Comparison of ENCODE assay signal across 28 cellular contexts in the genomic region with DNA sequence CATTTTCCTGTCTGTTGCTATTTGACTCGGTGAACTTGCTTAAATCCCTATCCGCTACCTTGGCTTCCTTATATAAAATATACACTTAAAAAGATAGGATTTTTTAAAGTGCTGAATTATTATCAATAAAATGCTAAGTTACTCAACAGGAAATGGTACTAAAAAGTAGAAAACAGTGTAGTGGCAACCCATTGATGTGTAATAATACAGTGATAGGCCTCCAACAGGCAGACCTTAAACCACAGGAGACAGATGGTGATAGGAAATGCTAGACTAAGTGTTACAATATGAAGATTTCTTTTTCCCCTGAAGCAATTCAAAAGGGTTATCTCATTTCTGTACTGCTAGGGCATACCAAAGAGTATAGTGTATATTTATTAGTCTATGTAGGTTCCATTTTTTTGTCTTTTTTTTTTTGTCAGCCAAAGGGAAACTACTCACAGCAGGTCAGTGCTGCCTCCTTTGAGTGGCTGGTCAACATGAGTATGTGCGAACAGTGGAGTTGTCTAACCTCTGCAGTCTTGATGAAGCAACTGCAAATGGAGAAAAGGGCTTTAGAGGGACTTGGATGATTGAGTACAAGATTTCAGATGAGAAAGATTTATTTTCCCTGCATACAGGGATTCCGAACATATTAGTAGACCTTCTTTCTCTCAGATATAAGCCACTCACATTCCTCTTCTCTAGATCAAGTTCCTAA.
A peak's percentile ranks its signal among the peaks of the same experiment; 100 is the strongest.
DNase-seq lines count a peak whose midpoint lies in the region; ATAC-seq and TF ChIP-seq lines count a peak whose summit lies in the region.
"Had no signal": no experiment of that assay in that cellular context is flagged by ENCODE, and none has a peak within 500 bp of the region (broad histone marks: within the 10 kb centered on the region; RNA-seq: fewer than 3 reads in every experiment).

No MANE protein-coding gene starts in this region.

- H3K27ac Mint-ChIP-seq in WTC11 = no peak overlapping the region
- no peak overlapping the region for H3K27ac Mint-ChIP-seq in activated naive CD4-positive, alpha-beta T cell treated with anti-CD3 and anti-CD28 coated beads, Interleukin-2, amount 50 U/mL, for 72 hours
- H3K27ac Mint-ChIP-seq: B cell; CD8-positive, alpha-beta T cell; T-helper 1 cell treated with Interleukin-12 subunit alpha and Interleukin-12 subunit beta and Interleukin-4 antibody, amounts not matched to agents 30 μg/mL and 1 μg/mL, for 36 hours; type B pancreatic cell had no signal

- H3K27me3 Mint-ChIP-seq in WTC11 (ENCODE audit: low read depth) = no peaks in the 10 kb centered on the region
- H3K27me3 Mint-ChIP-seq: B cell, type B pancreatic cell had no signal

- intact Hi-C loops in sciatic nerve (cut with DNase I) = no loop called here

- no peaks in the 10 kb centered on the region for H3K36me3 Mint-ChIP-seq in WTC11
- H3K36me3 Mint-ChIP-seq in activated naive CD4-positive, alpha-beta T cell treated with anti-CD3 and anti-CD28 coated beads, Interleukin-2, amount 50 U/mL, for 72 hours = no peaks in the 10 kb centered on the region
- H3K36me3 Mint-ChIP-seq: CD8-positive, alpha-beta T cell; type B pancreatic cell had no signal

- POLR2A ChIA-PET in WTC11 (lab: Charles Lee) = no interaction called here

- H3K9me3 Mint-ChIP-seq in WTC11 = no peaks in the 10 kb centered on the region
- H3K9me3 Mint-ChIP-seq in activated naive CD4-positive, alpha-beta T cell treated with anti-CD3 and anti-CD28 coated beads, Interleukin-2, amount 50 U/mL, for 72 hours = peaks cover 3 to 5% of the 10 kb centered on the region in 2 donors
- H3K9me3 Mint-ChIP-seq: neural crest cell; T-helper 1 cell treated with Interleukin-12 subunit alpha and Interleukin-12 subunit beta and Interleukin-4 antibody, amounts not matched to agents 30 μg/mL and 1 μg/mL, for 36 hours; type B pancreatic cell had no signal

- H3K4me3 Mint-ChIP-seq in WTC11 = no peak overlapping the region
- H3K4me3 Mint-ChIP-seq: B cell; CD8-positive, alpha-beta T cell; neural crest cell; T-helper 1 cell treated with Interleukin-12 subunit alpha and Interleukin-12 subunit beta and Interleukin-4 antibody, amounts not matched to agents 30 μg/mL and 1 μg/mL, for 36 hours; type B pancreatic cell had no signal

- CTCF ChIA-PET in WTC11 (lab: Charles Lee) = interaction anchor here (0.6 kb wide), 1 partner anchor 417 kb away, joined by 4 read pairs; no protein-coding TSS in a partner anchor

- ATAC-seq in WTC11 = peak; percentile 85
- peak; percentile 10 for ATAC-seq in sciatic nerve
- no peak for ATAC-seq in activated naive CD4-positive, alpha-beta T cell treated with anti-CD3 and anti-CD28 coated beads, Interleukin-2, amount 50 U/mL, for 72 hours
- ATAC-seq: CD8-positive, alpha-beta T cell; pancreas; PC-3 had no signal

- peaks cover 23% of the 10 kb centered on the region for H3K4me1 Mint-ChIP-seq in WTC11
- H3K4me1 Mint-ChIP-seq: B cell, neural crest cell had no signal

- no peak for TF ChIP-seq CTCF in WTC11 (IDR thresholded peaks at IDR 0.05)

- peak; percentile 52 for DNase-seq in DMS53 (lab: John Stamatoyannopoulos, UW)
- no peak for DNase-seq in DMS53 treated with DMSO at 0.1 percent for 48 hours (lab: John Stamatoyannopoulos, UW; ENCODE audit: unreplicated experiment)
- DNase-seq in NAMALWA (ENCODE audit: low spot score) = peak; percentile 6
- DNase-seq in WTC11 (ENCODE audit: low spot score) = no peak
- no peak for DNase-seq in sciatic nerve (ENCODE audit: low spot score)
- no peak for DNase-seq in NCI-H146 (lab: John Stamatoyannopoulos, UW)
- DNase-seq in activated naive CD4-positive, alpha-beta T cell treated with anti-CD3 and anti-CD28 coated beads, Interleukin-2, amount 50 U/mL, for 72 hours (ENCODE audit: low spot score in 2 of 2) = no peak
- no peak for DNase-seq in HUDEP-2 (lab: John Stamatoyannopoulos, UW; ENCODE audit: unreplicated experiment in 76 of 76)
- DNase-seq: activated CD4-positive, alpha-beta T cell treated with anti-CD3 and anti-CD28 coated beads, Interleukin-2, amount 50 U/mL, for 48 hours; activated naive CD4-positive, alpha-beta T cell; caudate nucleus; CD8-positive, alpha-beta T cell; glutamatergic neuron; KG1; left ventricle myocardium inferior; mesenchymal stem cell; MM.1S; NCI-H1417 treated with DMSO at 0.1 percent for 48 hours; NCI-H2081 treated with DMSO at 0.1 percent for 48 hours; NCI-H446 treated with DMSO at 0.1 percent for 48 hours; pancreas; PC-3; SK-N-SH; stimulated activated naive CD4-positive, alpha-beta T cell had no signal

TF ChIP-seq in WTC11, 78 proteins besides CTCF, POLR2A, EP300 and RAD21:
- TF ChIP-seq, protein P1, sequence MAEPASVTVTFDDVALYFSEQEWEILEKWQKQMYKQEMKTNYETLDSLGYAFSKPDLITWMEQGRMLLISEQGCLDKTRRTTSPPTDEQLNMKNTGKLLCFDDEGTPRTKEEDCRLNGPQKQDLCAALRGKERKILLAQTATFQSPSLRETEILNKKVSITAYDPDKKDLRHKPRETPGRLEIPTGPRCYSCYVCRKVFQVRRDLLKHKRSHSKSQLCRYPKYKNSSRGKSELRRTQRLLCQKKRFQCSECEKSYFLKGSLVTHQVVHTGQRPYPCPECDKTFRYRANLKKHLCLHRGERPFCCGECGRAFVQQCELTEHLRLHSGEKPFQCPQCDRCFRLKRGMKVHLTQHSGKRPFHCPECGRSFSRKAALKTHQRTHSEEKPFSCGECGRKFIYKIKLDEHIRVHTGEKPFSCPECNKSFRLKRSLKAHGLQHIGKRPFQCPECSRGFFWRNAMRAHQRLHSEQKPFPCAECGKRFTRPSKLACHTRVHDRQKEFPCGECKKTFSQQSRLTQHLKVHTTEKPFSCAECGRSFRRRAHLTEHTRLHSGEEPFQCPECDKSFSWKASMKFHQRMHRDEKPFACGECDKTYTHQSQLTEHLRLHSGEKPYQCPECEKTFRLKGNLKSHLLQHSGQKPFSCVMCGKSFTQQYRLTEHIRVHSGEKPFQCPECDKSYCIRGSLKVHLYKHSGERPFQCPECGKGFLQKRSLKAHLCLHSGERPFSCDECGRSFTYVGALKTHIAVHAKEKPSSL (CRISPR knock-in tag; conservative IDR thresholded peaks at IDR 0.05) = no peak
- TF ChIP-seq, protein P2, sequence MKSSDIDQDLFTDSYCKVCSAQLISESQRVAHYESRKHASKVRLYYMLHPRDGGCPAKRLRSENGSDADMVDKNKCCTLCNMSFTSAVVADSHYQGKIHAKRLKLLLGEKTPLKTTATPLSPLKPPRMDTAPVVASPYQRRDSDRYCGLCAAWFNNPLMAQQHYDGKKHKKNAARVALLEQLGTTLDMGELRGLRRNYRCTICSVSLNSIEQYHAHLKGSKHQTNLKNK (CRISPR knock-in tag; IDR thresholded peaks at IDR 0.05) = no peak
- TF ChIP-seq NR3C1 (CRISPR knock-in tag; conservative IDR thresholded peaks at IDR 0.05; ENCODE audit: low read depth) = no peak
- no peak for TF ChIP-seq ATF1 (CRISPR knock-in tag; IDR thresholded peaks at IDR 0.05)
- TF ChIP-seq SOX15 (CRISPR knock-in tag; IDR thresholded peaks at IDR 0.05) = no peak
TF ChIP-seq in WTC11: peak in this region for 0.

Comparison
In these comparisons a context has a peak if more than half of its experiments do, and no peak if none do; other contexts are left out.
1. DNase-seq: peak in DMS53 (single experiment) and NAMALWA (single experiment); none in DMS53 treated with DMSO at 0.1 percent for 48 hours (single experiment), WTC11 (single experiment), sciatic nerve (single experiment), NCI-H146 (single experiment), activated naive CD4-positive, alpha-beta T cell treated with anti-CD3 and anti-CD28 coated beads, Interleukin-2, amount 50 U/mL, for 72 hours (0 of 2) and HUDEP-2 (0 of 76).
2. ATAC-seq: peak in WTC11 (single experiment) and sciatic nerve (single experiment); none in activated naive CD4-positive, alpha-beta T cell treated with anti-CD3 and anti-CD28 coated beads, Interleukin-2, amount 50 U/mL, for 72 hours (0 of 2).